In genomic region chr7:138515001-138515528, GRCh38 we compare ENCODE assay signal across 11 cellular contexts. TPM values are rescaled to one million over a fixed set of nuclear protein-coding genes. Genes with fewer than 3 reads are reported as not detected.
DNase-seq lines count a peak whose midpoint lies in the region; ATAC-seq and TF ChIP-seq lines count a peak whose summit lies in the region.
"Had no signal": no experiment of that assay in that cellular context is flagged by ENCODE, and none has a peak within 500 bp of the region (broad histone marks: within the 10 kb centered on the region; RNA-seq: fewer than 3 reads in every experiment).

No MANE protein-coding gene starts in this region.

- H3K27ac Mint-ChIP-seq in mesothelial cell of epicardium: peak overlapping the region; percentile 36
- H3K27ac Mint-ChIP-seq: endodermal cell had no signal

- no peaks in the 10 kb centered on the region for H3K27me3 ChIP-seq in brain microvascular endothelial cell (replicated peaks)

- H3K36me3 ChIP-seq in brain microvascular endothelial cell (replicated peaks): no peaks in the 10 kb centered on the region

- in situ Hi-C loops in brain microvascular endothelial cell (cut with HindIII; ENCODE audit: low pct_ligation_motif_present, low sequenced_read_pairs): no loop called here

- no peak overlapping the region for H3K4me3 ChIP-seq in brain microvascular endothelial cell (ENCODE audit: low read depth, low read length)
- H3K4me3 ChIP-seq: lower lobe of right lung had no signal

- peaks cover 70% of the 10 kb centered on the region for H3K36me3 Mint-ChIP-seq in mesothelial cell of epicardium

- H3K27me3 Mint-ChIP-seq in mesothelial cell of epicardium (ENCODE audit: low read depth): no peaks in the 10 kb centered on the region

- H3K27ac ChIP-seq in brain microvascular endothelial cell: no peak overlapping the region
- H3K27ac ChIP-seq: lower lobe of right lung had no signal

- peaks cover 12% of the 10 kb centered on the region for H3K9me3 Mint-ChIP-seq in mesothelial cell of epicardium

- peaks cover 8% of the 10 kb centered on the region for H3K4me1 Mint-ChIP-seq in mesothelial cell of epicardium
- H3K4me1 Mint-ChIP-seq: endodermal cell had no signal

- ATAC-seq in GM18870 (IDR thresholded peaks at IDR 0.05; ENCODE audit: unreplicated experiment) (peak; percentile 72), HG02678 (IDR thresholded peaks at IDR 0.05; ENCODE audit: unreplicated experiment) (peak; percentile 74)
- ATAC-seq: lower lobe of right lung had no signal

- DNase-seq in MV-4-11 (lab: John Stamatoyannopoulos, UW) (peak; percentile 73), mesothelial cell of epicardium (ENCODE audit: low spot score in 2 of 2, unreplicated experiment in 2 of 2) (no peak), NCI-H510A (lab: John Stamatoyannopoulos, UW) (no peak), brain microvascular endothelial cell (no peak), mucosa of gallbladder (ENCODE audit: low spot score) (no peak)
- DNase-seq: endodermal cell; lower lobe of right lung; NCI-H1105 treated with DMSO at 0.1 percent for 48 hours; stimulated activated naive CD4-positive, alpha-beta T cell treated with Interleukin-2 at 50 U/mL for 16 hours had no signal

- no peak overlapping the region for H3K4me3 Mint-ChIP-seq in mesothelial cell of epicardium
- H3K4me3 Mint-ChIP-seq: endodermal cell had no signal

- TF ChIP-seq CTCF in mesothelial cell of epicardium (IDR thresholded peaks at IDR 0.05; ENCODE audit: unreplicated experiment): no peak
- no peak for TF ChIP-seq CTCF in brain microvascular endothelial cell (IDR thresholded peaks at IDR 0.05; ENCODE audit: low read depth, low read length, missing control alignments)

RNA-seq across cellular contexts. Expression of gene TRIM24, which starts 55.0 kb away (rescaled TPM):
- total RNA-seq in mesothelial cell of epicardium (85.3 to 89.3 TPM (median 86.6 TPM) in 3 replicates), mucosa of gallbladder (17.3 TPM)
